Comparison of ENCODE assay signal across 11 cellular contexts in genomic region chr1:209769956-209770355, GRCh38. TPM values are rescaled to one million over a fixed set of nuclear protein-coding genes. Genes with fewer than 3 reads are reported as not detected.
DNase-seq lines count a peak whose midpoint lies in the region; ATAC-seq and TF ChIP-seq lines count a peak whose summit lies in the region.
"Had no signal": no experiment of that assay in that cellular context is flagged by ENCODE, and none has a peak within 500 bp of the region (broad histone marks: within the 10 kb centered on the region; RNA-seq: fewer than 3 reads in every experiment).

No MANE protein-coding gene starts in this region.

- H3K9me3 ChIP-seq in RWPE2 (ENCODE audit: severe bottlenecking): no peaks in the 10 kb centered on the region
- no peaks in the 10 kb centered on the region for H3K9me3 ChIP-seq in spleen
- H3K9me3 ChIP-seq in BE2C: no peaks in the 10 kb centered on the region
- H3K9me3 ChIP-seq: ovary had no signal

- peaks cover 30 to 45% of the 10 kb centered on the region in 2 donors for H3K36me3 Mint-ChIP-seq in activated T-cell treated with anti-CD3 and anti-CD28 coated beads, Interleukin-2, amount 50 U/mL, for 72 hours (ENCODE audit: insufficient read depth in 2 of 2)
- H3K36me3 Mint-ChIP-seq: stimulated activated effector memory CD8-positive, alpha-beta T cell treated with anti-CD3 and anti-CD28 coated beads, Interleukin-12 subunit alpha, Interleukin-12 subunit beta, amount 100 ng/mL, for 72 hours had no signal

- WGBS in spleen, 5 donors: 15 to 35% (median 23%) methylated on average over 7 of the region's 7 CpGs

- no peaks in the 10 kb centered on the region for H3K9me3 Mint-ChIP-seq in activated T-cell treated with anti-CD3 and anti-CD28 coated beads, Interleukin-2, amount 50 U/mL, for 72 hours
- H3K9me3 Mint-ChIP-seq: stimulated activated effector memory CD8-positive, alpha-beta T cell treated with anti-CD3 and anti-CD28 coated beads, Interleukin-12 subunit alpha, Interleukin-12 subunit beta, amount 100 ng/mL, for 72 hours had no signal

- H3K27me3 ChIP-seq in RWPE2 (ENCODE audit: insufficient read depth, poor library complexity, severe bottlenecking): no peaks in the 10 kb centered on the region
- H3K27me3 ChIP-seq in spleen (replicated peaks in 1 of 7): no peaks in the 10 kb centered on the region
- H3K27me3 ChIP-seq in BE2C: no peaks in the 10 kb centered on the region
- H3K27me3 ChIP-seq: ovary had no signal

- H3K36me3 ChIP-seq in RWPE2 (ENCODE audit: low read depth) (no peaks in the 10 kb centered on the region), spleen (peaks cover 0 to 55% (median 12%) of the 10 kb centered on the region in 6 donors), BE2C (no peaks in the 10 kb centered on the region)
- H3K36me3 ChIP-seq: ovary had no signal

- H3K4me1 Mint-ChIP-seq in activated T-cell treated with anti-CD3 and anti-CD28 coated beads, Interleukin-2, amount 50 U/mL, for 72 hours (ENCODE audit: low read depth): peaks cover 46% of the 10 kb centered on the region

- H3K4me3 Mint-ChIP-seq in activated T-cell treated with anti-CD3 and anti-CD28 coated beads, Interleukin-2, amount 50 U/mL, for 72 hours: no peak overlapping the region
- H3K4me3 Mint-ChIP-seq: stimulated activated effector memory CD8-positive, alpha-beta T cell treated with anti-CD3 and anti-CD28 coated beads, Interleukin-12 subunit alpha, Interleukin-12 subunit beta, amount 100 ng/mL, for 72 hours had no signal

- H3K27ac Mint-ChIP-seq in activated T-cell treated with anti-CD3 and anti-CD28 coated beads, Interleukin-2, amount 50 U/mL, for 72 hours: no peak overlapping the region
- H3K27ac Mint-ChIP-seq: stimulated activated effector memory CD8-positive, alpha-beta T cell treated with anti-CD3 and anti-CD28 coated beads, Interleukin-12 subunit alpha, Interleukin-12 subunit beta, amount 100 ng/mL, for 72 hours had no signal

- TF ChIP-seq CTCF in GM12872 (IDR thresholded peaks at IDR 0.05; ENCODE audit: insufficient read depth, low read depth, low read length): 0 out of 3 replicates have a peak, but pooled peaks have one; percentile 5
- no peak for TF ChIP-seq CTCF in RWPE2 (IDR thresholded peaks at IDR 0.05; ENCODE audit: poor library complexity, severe bottlenecking)
- TF ChIP-seq CTCF in spleen (IDR thresholded peaks at IDR 0.05 in 8 of 11, conservative IDR thresholded peaks at IDR 0.05 in 3 of 11): no peak
- TF ChIP-seq CTCF in BE2C (IDR thresholded peaks at IDR 0.05; ENCODE audit: low read depth, low read length): no peak

- H3K4me1 ChIP-seq in RWPE2 (ENCODE audit: insufficient read depth, poor library complexity, severe bottlenecking) (peaks cover 12% of the 10 kb centered on the region), spleen (peaks cover 23 to 99% (median 86%) of the 10 kb centered on the region in 6 donors), BE2C (peaks cover 7% of the 10 kb centered on the region; the same call in 1 of the 2 replicates)

- ATAC-seq in RWPE2 (ENCODE audit: low read depth): no peak
- ATAC-seq in activated T-cell treated with anti-CD3 and anti-CD28 coated beads, Interleukin-2, amount 50 U/mL, for 72 hours (replicated peaks in 1 of 2): no peak
- ATAC-seq: Panc1 had no signal

- intact Hi-C loops in spleen (cut with DNase I; ENCODE audit: low total_unique reads): no loop called here

- peak overlapping the region; percentile 70 for H3K27ac ChIP-seq in RWPE2 (ENCODE audit: poor library complexity, severe bottlenecking)
- H3K27ac ChIP-seq in spleen: peak overlapping the region; percentile 85 to 94 (median 87)
- H3K27ac ChIP-seq: ovary had no signal

- H3K27me3 Mint-ChIP-seq in activated T-cell treated with anti-CD3 and anti-CD28 coated beads, Interleukin-2, amount 50 U/mL, for 72 hours (ENCODE audit: low read depth): no peaks in the 10 kb centered on the region

- H3K4me3 ChIP-seq in RWPE2 (ENCODE audit: severe bottlenecking): no peak overlapping the region
- H3K4me3 ChIP-seq in spleen: peak overlapping the region; percentile 37 to 74 (median 50)
- H3K4me3 ChIP-seq in BE2C (ENCODE audit: low read depth, low read length): no peak overlapping the region
- H3K4me3 ChIP-seq: ovary had no signal

- no peak for TF ChIP-seq POLR2A in spleen (IDR thresholded peaks at IDR 0.05)

- DNase-seq in RWPE2 (ENCODE audit: low spot score) (no peak), fibroblast of peridontal ligament (ENCODE audit: extremely low read depth) (peak; percentile 1), spleen (no peak), cerebellar cortex (ENCODE audit: low spot score) (no peak), SHP77 (lab: John Stamatoyannopoulos, UW) (no peak), BE2C (no peak)
- DNase-seq in activated T-cell treated with anti-CD3 and anti-CD28 coated beads, Interleukin-2, amount 50 U/mL, for 72 hours: no peak

RNA-seq across cellular contexts. Expression of gene TRAF3IP3, which starts 14.1 kb away (rescaled TPM):
- 100 to 1,000 TPM in 4 of 7 donors, 10 to 100 TPM in 3; 97.7 to 134 (median 109) TPM for total RNA-seq in spleen
- polyA plus RNA-seq in spleen: 100 to 1,000 TPM in 2 of 3 donors, 10 to 100 TPM in 1; 95.4 to 189 (median 107) TPM
- total RNA-seq in activated T-cell treated with anti-CD3 and anti-CD28 coated beads, Interleukin-2, amount 50 U/mL, for 72 hours: 100 to 1,000 TPM; 127 to 157 TPM
- 0.40 TPM for polyA plus RNA-seq in BE2C (2012; ENCODE audit: insufficient read depth, insufficient read length, low read depth)

RNA-seq across cellular contexts. Expression of gene C1orf74, which starts 14.4 kb away (rescaled TPM):
- 1 to 10 TPM; 1.0 to 2.7 (median 1.8) TPM for total RNA-seq in spleen
- polyA plus RNA-seq in spleen: 1 to 10 TPM in 2 of 3 donors, under 1 TPM in 1; 0.96 to 1.6 (median 1.5) TPM
- total RNA-seq in activated T-cell treated with anti-CD3 and anti-CD28 coated beads, Interleukin-2, amount 50 U/mL, for 72 hours: 1 to 10 TPM; 2.8 to 3.3 TPM
- 5.2 TPM for polyA plus RNA-seq in BE2C (2012; ENCODE audit: insufficient read depth, insufficient read length, low read depth)

RNA-seq across cellular contexts. Expression of gene IRF6, which starts 36.0 kb away (rescaled TPM):
- total RNA-seq in spleen: 1 to 10 TPM; 3.1 to 5.6 (median 4.0) TPM
- polyA plus RNA-seq in spleen: 1 to 10 TPM in 2 of 3 donors, under 1 TPM in 1; 0.59 to 1.6 (median 1.4) TPM
- total RNA-seq in activated T-cell treated with anti-CD3 and anti-CD28 coated beads, Interleukin-2, amount 50 U/mL, for 72 hours: 1 to 10 TPM in 1 of 2 donors, under 1 TPM in 1; 0.49 to 2.3 TPM
- polyA plus RNA-seq in BE2C (2012; ENCODE audit: insufficient read depth, insufficient read length, low read depth): 4.9 TPM

RNA-seq across cellular contexts. Expression of gene UTP25, which starts 57.8 kb away (rescaled TPM):
- 10 to 100 TPM in 3 of 7 donors, 1 to 10 TPM in 4; 8.7 to 13.4 (median 10.0) TPM for total RNA-seq in spleen
- polyA plus RNA-seq in spleen: 1 to 10 TPM; 1.8 to 3.2 (median 2.2) TPM
- 10 to 100 TPM; 11.5 to 11.9 TPM for total RNA-seq in activated T-cell treated with anti-CD3 and anti-CD28 coated beads, Interleukin-2, amount 50 U/mL, for 72 hours
- 12.9 TPM for polyA plus RNA-seq in BE2C (2012; ENCODE audit: insufficient read depth, insufficient read length, low read depth)

Comparison
In these comparisons a context has a peak if more than half of its experiments do, and no peak if none do; other contexts are left out.
1. H3K4me3 ChIP-seq: peak in spleen (8 of 8); none in RWPE2 (single experiment) and BE2C (single experiment).